26 cellular contexts compared by ENCODE assay signal in genomic region chr20:33010133-33010504, GRCh38. TPM values are rescaled to one million over a fixed set of nuclear protein-coding genes. Genes with fewer than 3 reads are reported as not detected.
"Had no signal": no experiment of that assay in that cellular context is flagged by ENCODE, and none has a peak within 500 bp of the region (broad histone marks: within the 10 kb centered on the region; RNA-seq: fewer than 3 reads in every experiment).

No MANE protein-coding gene starts in this region.

- H3K27ac ChIP-seq: brain microvascular endothelial cell, cardiac muscle cell, PC-9 had no signal

- H3K36me3 Mint-ChIP-seq: activated naive CD4-positive, alpha-beta T cell treated with anti-CD3 and anti-CD28 coated beads, Interleukin-2, amount 10 ng/mL, durations not matched to agents 7 days and 5 days had no signal

- H3K4me2 ChIP-seq: PC-9 had no signal

- H2AFZ ChIP-seq: PC-9 had no signal

- DNase-seq: activated B cell treated with CpG ODN at 0.5 μM for 24 hours; activated CD4-positive, alpha-beta memory T cell treated with anti-CD3 and anti-CD28 coated beads, Interleukin-2, amount 10 ng/mL, durations not matched to agents 7 days and 5 days; activated CD4-positive, alpha-beta T cell treated with anti-CD3 and anti-CD28 coated beads for 1 hour; activated CD4-positive, alpha-beta T cell treated with anti-CD3 and anti-CD28 coated beads, Interleukin-2, amount 10 ng/mL, durations not matched to agents 7 days and 5 days; activated CD8-positive, alpha-beta memory T cell treated with anti-CD3 and anti-CD28 coated beads, Interleukin-2, amount 50 U/mL, for 4 hours; activated gamma-delta T cell treated with Interleukin-2 at 50 U/mL for 16 hours; activated naive CD4-positive, alpha-beta T cell treated with anti-CD3 and anti-CD28 coated beads, Interleukin-2, amount 10 ng/mL, durations not matched to agents 7 days and 5 days; activated naive CD8-positive, alpha-beta T cell treated with anti-CD3 and anti-CD28 coated beads for 36 hours; activated T-cell treated with anti-CD3 and anti-CD28 coated beads, Interleukin-2, amount 50 U/mL, for 72 hours; brain microvascular endothelial cell; MM.1S; NCI-H1105 treated with DMSO at 0.1 percent for 48 hours; NCI-H1436 treated with DMSO at 0.1 percent for 48 hours; NCI-H1930; NCI-H2107; NCI-H2171 treated with DMSO at 0.1 percent for 48 hours; NCI-H510A treated with DMSO at 0.1 percent for 48 hours; PC-9; SHP77 treated with DMSO at 0.1 percent for 48 hours; T-helper 9 cell had no signal

- H3K4me3 Mint-ChIP-seq: activated B cell treated with CpG ODN at 0.5 μM for 24 hours; activated CD4-positive, alpha-beta memory T cell treated with anti-CD3 and anti-CD28 coated beads, Interleukin-2, amount 10 ng/mL, durations not matched to agents 7 days and 5 days; activated CD4-positive, alpha-beta T cell treated with anti-CD3 and anti-CD28 coated beads, Interleukin-2, amount 10 ng/mL, durations not matched to agents 7 days and 5 days; activated naive CD4-positive, alpha-beta T cell treated with anti-CD3 and anti-CD28 coated beads, Interleukin-2, amount 10 ng/mL, durations not matched to agents 7 days and 5 days; activated naive CD8-positive, alpha-beta T cell treated with anti-CD3 and anti-CD28 coated beads for 36 hours; activated T-cell treated with anti-CD3 and anti-CD28 coated beads, Interleukin-2, amount 50 U/mL, for 72 hours; T-helper 1 cell treated with Interleukin-12 subunit alpha and Interleukin-12 subunit beta and Interleukin-4 antibody, amounts not matched to agents 30 μg/mL and 1 μg/mL, for 36 hours had no signal

- H3K36me3 ChIP-seq: brain microvascular endothelial cell, cardiac muscle cell had no signal

- H3K27me3 Mint-ChIP-seq: activated B cell treated with CpG ODN at 0.5 μM for 24 hours; activated CD4-positive, alpha-beta memory T cell treated with anti-CD3 and anti-CD28 coated beads, Interleukin-2, amount 10 ng/mL, durations not matched to agents 7 days and 5 days; activated CD4-positive, alpha-beta T cell treated with anti-CD3 and anti-CD28 coated beads, Interleukin-2, amount 10 ng/mL, durations not matched to agents 7 days and 5 days; activated naive CD8-positive, alpha-beta T cell treated with anti-CD3 and anti-CD28 coated beads for 36 hours had no signal

- ATAC-seq: activated T-cell treated with anti-CD3 and anti-CD28 coated beads, Interleukin-2, amount 50 U/mL, for 72 hours had no signal

- H3K4me1 Mint-ChIP-seq: activated B cell treated with CpG ODN at 0.5 μM for 24 hours; activated CD4-positive, alpha-beta memory T cell treated with anti-CD3 and anti-CD28 coated beads, Interleukin-2, amount 10 ng/mL, durations not matched to agents 7 days and 5 days; activated naive CD4-positive, alpha-beta T cell treated with anti-CD3 and anti-CD28 coated beads, Interleukin-2, amount 10 ng/mL, durations not matched to agents 7 days and 5 days had no signal

- H3K4me3 ChIP-seq: cardiac muscle cell, PC-9 had no signal

- H3K27me3 ChIP-seq: brain microvascular endothelial cell had no signal

- H3K27ac Mint-ChIP-seq: activated B cell treated with CpG ODN at 0.5 μM for 24 hours; activated CD4-positive, alpha-beta memory T cell treated with anti-CD3 and anti-CD28 coated beads, Interleukin-2, amount 10 ng/mL, durations not matched to agents 7 days and 5 days; activated CD4-positive, alpha-beta T cell treated with anti-CD3 and anti-CD28 coated beads, Interleukin-2, amount 10 ng/mL, durations not matched to agents 7 days and 5 days; activated naive CD4-positive, alpha-beta T cell treated with anti-CD3 and anti-CD28 coated beads, Interleukin-2, amount 10 ng/mL, durations not matched to agents 7 days and 5 days; activated naive CD8-positive, alpha-beta T cell treated with anti-CD3 and anti-CD28 coated beads for 36 hours; activated T-cell treated with anti-CD3 and anti-CD28 coated beads, Interleukin-2, amount 50 U/mL, for 72 hours; activated T-helper 2 cell treated with anti-CD3 and anti-CD28 coated beads, Interferon-gamma antibody, Interleukin-2, Interleukin-4, amounts not matched to agents 10 μg/mL and 5 μg/mL and 100 μg/mL, durations not matched to agents 14 hours and 24 hours and 36 hours; T-helper 1 cell treated with Interleukin-12 subunit alpha and Interleukin-12 subunit beta and Interleukin-4 antibody, amounts not matched to agents 30 μg/mL and 1 μg/mL, for 36 hours had no signal

RNA-seq across cellular contexts. Expression of gene BPIFB2, which starts 2.6 kb away (rescaled TPM):
- total RNA-seq: activated B cell treated with CpG ODN at 0.5 μM for 24 hours; activated CD4-positive, alpha-beta memory T cell treated with anti-CD3 and anti-CD28 coated beads, Interleukin-2, amount 10 ng/mL, durations not matched to agents 7 days and 5 days; activated CD4-positive, alpha-beta T cell treated with anti-CD3 and anti-CD28 coated beads, Interleukin-2, amount 10 ng/mL, durations not matched to agents 7 days and 5 days; activated CD8-positive, alpha-beta memory T cell treated with anti-CD3 and anti-CD28 coated beads for 36 hours; activated naive CD8-positive, alpha-beta T cell treated with anti-CD3 and anti-CD28 coated beads for 36 hours; activated T-cell treated with anti-CD3 and anti-CD28 coated beads, Interleukin-2, amount 50 U/mL, for 72 hours; activated T-helper 2 cell treated with anti-CD3 and anti-CD28 coated beads, Interferon-gamma antibody, Interleukin-2, Interleukin-4, amounts not matched to agents 10 μg/mL and 5 μg/mL and 100 μg/mL, durations not matched to agents 14 hours and 24 hours and 36 hours; cardiac muscle cell; PC-9; SK-MEL-5 had no signal
- polyA plus RNA-seq: adipose tissue, cardiac muscle cell had no signal

RNA-seq across cellular contexts. Expression of gene SUN5, which starts 5.9 kb away (rescaled TPM):
- total RNA-seq: activated B cell treated with CpG ODN at 0.5 μM for 24 hours; activated CD4-positive, alpha-beta memory T cell treated with anti-CD3 and anti-CD28 coated beads, Interleukin-2, amount 10 ng/mL, durations not matched to agents 7 days and 5 days; activated CD4-positive, alpha-beta T cell treated with anti-CD3 and anti-CD28 coated beads, Interleukin-2, amount 10 ng/mL, durations not matched to agents 7 days and 5 days; activated CD8-positive, alpha-beta memory T cell treated with anti-CD3 and anti-CD28 coated beads for 36 hours; activated naive CD8-positive, alpha-beta T cell treated with anti-CD3 and anti-CD28 coated beads for 36 hours; activated T-cell treated with anti-CD3 and anti-CD28 coated beads, Interleukin-2, amount 50 U/mL, for 72 hours; activated T-helper 2 cell treated with anti-CD3 and anti-CD28 coated beads, Interferon-gamma antibody, Interleukin-2, Interleukin-4, amounts not matched to agents 10 μg/mL and 5 μg/mL and 100 μg/mL, durations not matched to agents 14 hours and 24 hours and 36 hours; cardiac muscle cell; PC-9; SK-MEL-5 had no signal
- polyA plus RNA-seq: adipose tissue, cardiac muscle cell had no signal

RNA-seq across cellular contexts. Expression of gene BPIFB6, which starts 21.3 kb away (rescaled TPM):
- total RNA-seq: activated B cell treated with CpG ODN at 0.5 μM for 24 hours; activated CD4-positive, alpha-beta memory T cell treated with anti-CD3 and anti-CD28 coated beads, Interleukin-2, amount 10 ng/mL, durations not matched to agents 7 days and 5 days; activated CD4-positive, alpha-beta T cell treated with anti-CD3 and anti-CD28 coated beads, Interleukin-2, amount 10 ng/mL, durations not matched to agents 7 days and 5 days; activated CD8-positive, alpha-beta memory T cell treated with anti-CD3 and anti-CD28 coated beads for 36 hours; activated naive CD8-positive, alpha-beta T cell treated with anti-CD3 and anti-CD28 coated beads for 36 hours; activated T-cell treated with anti-CD3 and anti-CD28 coated beads, Interleukin-2, amount 50 U/mL, for 72 hours; activated T-helper 2 cell treated with anti-CD3 and anti-CD28 coated beads, Interferon-gamma antibody, Interleukin-2, Interleukin-4, amounts not matched to agents 10 μg/mL and 5 μg/mL and 100 μg/mL, durations not matched to agents 14 hours and 24 hours and 36 hours; cardiac muscle cell; PC-9; SK-MEL-5 had no signal
- polyA plus RNA-seq: adipose tissue, cardiac muscle cell had no signal

RNA-seq across cellular contexts. Expression of gene BPIFB3, which starts 43.6 kb away (rescaled TPM):
- total RNA-seq: activated B cell treated with CpG ODN at 0.5 μM for 24 hours; activated CD4-positive, alpha-beta memory T cell treated with anti-CD3 and anti-CD28 coated beads, Interleukin-2, amount 10 ng/mL, durations not matched to agents 7 days and 5 days; activated CD4-positive, alpha-beta T cell treated with anti-CD3 and anti-CD28 coated beads, Interleukin-2, amount 10 ng/mL, durations not matched to agents 7 days and 5 days; activated CD8-positive, alpha-beta memory T cell treated with anti-CD3 and anti-CD28 coated beads for 36 hours; activated naive CD8-positive, alpha-beta T cell treated with anti-CD3 and anti-CD28 coated beads for 36 hours; activated T-cell treated with anti-CD3 and anti-CD28 coated beads, Interleukin-2, amount 50 U/mL, for 72 hours; activated T-helper 2 cell treated with anti-CD3 and anti-CD28 coated beads, Interferon-gamma antibody, Interleukin-2, Interleukin-4, amounts not matched to agents 10 μg/mL and 5 μg/mL and 100 μg/mL, durations not matched to agents 14 hours and 24 hours and 36 hours; cardiac muscle cell; PC-9; SK-MEL-5 had no signal
- polyA plus RNA-seq: adipose tissue, cardiac muscle cell had no signal
